Comparison of ENCODE assay signal across 1 cellular context in genomic region chr13:25301347-25302113, GRCh38.
TF ChIP-seq lines count a peak whose summit lies in the region.

Gene NUP58 (plus strand): TSS chr13:25301625. CDS start chr13:25301774, 149 bp downstream.

TF ChIP-seq in HepG2, 621 proteins besides CTCF, POLR2A, EP300 and RAD21 (continued from another document and continues in another):
- TF ChIP-seq KDM2A (CRISPR knock-in tag; IDR thresholded peaks at IDR 0.05; ENCODE audit: borderline replicate concordance, low read depth) (peak; percentile 84; the same call in 1 of the 2 replicates), ERF (CRISPR knock-in tag; IDR thresholded peaks at IDR 0.05) (peak; percentile 52; the same call in 1 of the 2 replicates), ZNF891 (CRISPR knock-in tag; IDR thresholded peaks at IDR 0.05) (no peak), GATAD1 (CRISPR knock-in tag; IDR thresholded peaks at IDR 0.05) (peak; percentile 93), CBX1 (IDR thresholded peaks at IDR 0.05; ENCODE audit: low read depth) (peak; percentile 41), ZNF451 (CRISPR knock-in tag; IDR thresholded peaks at IDR 0.05) (no peak), NFKBIZ (CRISPR knock-in tag; IDR thresholded peaks at IDR 0.05) (no peak), FOXO1 (CRISPR knock-in tag; IDR thresholded peaks at IDR 0.05) (peak; percentile 39), ZNF430 (CRISPR knock-in tag; IDR thresholded peaks at IDR 0.05) (no peak), RBM39 (IDR thresholded peaks at IDR 0.05; ENCODE audit: low read depth, low read length, poor library complexity, severe bottlenecking) (peak; percentile 72), ZNF720 (CRISPR knock-in tag; IDR thresholded peaks at IDR 0.05) (no peak), CREBL2 (CRISPR knock-in tag; IDR thresholded peaks at IDR 0.05; ENCODE audit: borderline replicate concordance) (no peak), ATF1 (CRISPR knock-in tag; IDR thresholded peaks at IDR 0.05) (no peak), NR3C1 (CRISPR knock-in tag; IDR thresholded peaks at IDR 0.05) (no peak), ZNF382 (CRISPR knock-in tag; IDR thresholded peaks at IDR 0.05; ENCODE audit: borderline replicate concordance) (no peak), HHEX (CRISPR knock-in tag; IDR thresholded peaks at IDR 0.05) (no peak), ZNF609 (CRISPR knock-in tag; IDR thresholded peaks at IDR 0.05; ENCODE audit: borderline replicate concordance) (peak; percentile 45), SRF (IDR thresholded peaks at IDR 0.05; ENCODE audit: low read depth, low read length) (no peak), BRD4 (CRISPR knock-in tag; IDR thresholded peaks at IDR 0.05) (no peak), POLR2G (IDR thresholded peaks at IDR 0.05; ENCODE audit: low read depth, low read length) (peak; percentile 91), HOXA3 (CRISPR knock-in tag; IDR thresholded peaks at IDR 0.05) (peak; percentile 93), ISL2 (CRISPR knock-in tag; IDR thresholded peaks at IDR 0.05) (0 out of 2 replicates have a peak, but pooled peaks have one; percentile 29), ETV6 (CRISPR knock-in tag; conservative IDR thresholded peaks at IDR 0.05) (no peak), ZNF709 (CRISPR knock-in tag; IDR thresholded peaks at IDR 0.05) (0 out of 2 replicates have a peak, but pooled peaks have one; percentile 64), CREM (IDR thresholded peaks at IDR 0.05) (peak; percentile 84), CREM (CRISPR knock-in tag; IDR thresholded peaks at IDR 0.05) (no peak), BHLHE40 (IDR thresholded peaks at IDR 0.05; ENCODE audit: low read length) (no peak), STAG1 (CRISPR knock-in tag; IDR thresholded peaks at IDR 0.05) (no peak), MED8 (CRISPR knock-in tag; IDR thresholded peaks at IDR 0.05; ENCODE audit: insufficient replicate concordance) (peak; percentile 51), GLI4 (CRISPR knock-in tag; IDR thresholded peaks at IDR 0.05; ENCODE audit: borderline replicate concordance) (no peak), ZNF30 (CRISPR knock-in tag; IDR thresholded peaks at IDR 0.05) (peak; percentile 38; the same call in 1 of the 2 replicates), ISX (CRISPR knock-in tag; conservative IDR thresholded peaks at IDR 0.05) (no peak), ZNF530 (CRISPR knock-in tag; IDR thresholded peaks at IDR 0.05; ENCODE audit: low read depth) (no peak), MIER2 (CRISPR knock-in tag; IDR thresholded peaks at IDR 0.05) (no peak), BORCS8-MEF2B (CRISPR knock-in tag; IDR thresholded peaks at IDR 0.05) (no peak), ZNF207 (IDR thresholded peaks at IDR 0.05; ENCODE audit: borderline replicate concordance) (no peak), UBTF (CRISPR knock-in tag; IDR thresholded peaks at IDR 0.05) (peak; percentile 80), PHF8 (CRISPR knock-in tag; IDR thresholded peaks at IDR 0.05) (peak; percentile 98), ARNT (IDR thresholded peaks at IDR 0.05) (no peak), MTERF4 (CRISPR knock-in tag; IDR thresholded peaks at IDR 0.05) (0 out of 2 replicates have a peak, but pooled peaks have one; percentile 45), PLRG1 (conservative IDR thresholded peaks at IDR 0.05) (no peak), BCL3 (CRISPR knock-in tag; IDR thresholded peaks at IDR 0.05) (no peak), IRF2 (CRISPR knock-in tag; IDR thresholded peaks at IDR 0.05) (peak; percentile 42; the same call in 1 of the 2 replicates), THAP11 (CRISPR knock-in tag; IDR thresholded peaks at IDR 0.05) (peak; percentile 92), TOPORS (CRISPR knock-in tag; IDR thresholded peaks at IDR 0.05) (0 out of 2 replicates have a peak, but pooled peaks have one; percentile 39), RBM22 (optimal IDR thresholded peaks at IDR 0.05; ENCODE audit: low read length) (no peak), RARA (CRISPR knock-in tag; IDR thresholded peaks at IDR 0.05) (no peak), SRSF4 (IDR thresholded peaks at IDR 0.05; ENCODE audit: low read depth, low read length, poor library complexity, severe bottlenecking) (no peak)
- TF ChIP-seq, protein P1, sequence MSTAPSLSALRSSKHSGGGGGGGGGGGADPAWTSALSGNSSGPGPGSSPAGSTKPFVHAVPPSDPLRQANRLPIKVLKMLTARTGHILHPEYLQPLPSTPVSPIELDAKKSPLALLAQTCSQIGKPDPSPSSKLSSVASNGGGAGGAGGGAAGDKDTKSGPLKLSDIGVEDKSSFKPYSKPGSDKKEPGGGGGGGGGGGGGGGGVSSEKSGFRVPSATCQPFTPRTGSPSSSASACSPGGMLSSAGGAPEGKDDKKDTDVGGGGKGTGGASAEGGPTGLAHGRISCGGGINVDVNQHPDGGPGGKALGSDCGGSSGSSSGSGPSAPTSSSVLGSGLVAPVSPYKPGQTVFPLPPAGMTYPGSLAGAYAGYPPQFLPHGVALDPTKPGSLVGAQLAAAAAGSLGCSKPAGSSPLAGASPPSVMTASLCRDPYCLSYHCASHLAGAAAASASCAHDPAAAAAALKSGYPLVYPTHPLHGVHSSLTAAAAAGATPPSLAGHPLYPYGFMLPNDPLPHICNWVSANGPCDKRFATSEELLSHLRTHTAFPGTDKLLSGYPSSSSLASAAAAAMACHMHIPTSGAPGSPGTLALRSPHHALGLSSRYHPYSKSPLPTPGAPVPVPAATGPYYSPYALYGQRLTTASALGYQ (CRISPR knock-in tag; IDR thresholded peaks at IDR 0.05), result no peak
- TF ChIP-seq, protein P2, sequence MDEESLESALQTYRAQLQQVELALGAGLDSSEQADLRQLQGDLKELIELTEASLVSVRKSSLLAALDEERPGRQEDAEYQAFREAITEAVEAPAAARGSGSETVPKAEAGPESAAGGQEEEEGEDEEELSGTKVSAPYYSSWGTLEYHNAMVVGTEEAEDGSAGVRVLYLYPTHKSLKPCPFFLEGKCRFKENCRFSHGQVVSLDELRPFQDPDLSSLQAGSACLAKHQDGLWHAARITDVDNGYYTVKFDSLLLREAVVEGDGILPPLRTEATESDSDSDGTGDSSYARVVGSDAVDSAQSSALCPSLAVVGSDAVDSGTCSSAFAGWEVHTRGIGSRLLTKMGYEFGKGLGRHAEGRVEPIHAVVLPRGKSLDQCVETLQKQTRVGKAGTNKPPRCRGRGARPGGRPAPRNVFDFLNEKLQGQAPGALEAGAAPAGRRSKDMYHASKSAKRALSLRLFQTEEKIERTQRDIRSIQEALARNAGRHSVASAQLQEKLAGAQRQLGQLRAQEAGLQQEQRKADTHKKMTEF (CRISPR knock-in tag; IDR thresholded peaks at IDR 0.05), result peak; percentile 72; the same call in 1 of the 2 replicates
- TF ChIP-seq, protein P3, sequence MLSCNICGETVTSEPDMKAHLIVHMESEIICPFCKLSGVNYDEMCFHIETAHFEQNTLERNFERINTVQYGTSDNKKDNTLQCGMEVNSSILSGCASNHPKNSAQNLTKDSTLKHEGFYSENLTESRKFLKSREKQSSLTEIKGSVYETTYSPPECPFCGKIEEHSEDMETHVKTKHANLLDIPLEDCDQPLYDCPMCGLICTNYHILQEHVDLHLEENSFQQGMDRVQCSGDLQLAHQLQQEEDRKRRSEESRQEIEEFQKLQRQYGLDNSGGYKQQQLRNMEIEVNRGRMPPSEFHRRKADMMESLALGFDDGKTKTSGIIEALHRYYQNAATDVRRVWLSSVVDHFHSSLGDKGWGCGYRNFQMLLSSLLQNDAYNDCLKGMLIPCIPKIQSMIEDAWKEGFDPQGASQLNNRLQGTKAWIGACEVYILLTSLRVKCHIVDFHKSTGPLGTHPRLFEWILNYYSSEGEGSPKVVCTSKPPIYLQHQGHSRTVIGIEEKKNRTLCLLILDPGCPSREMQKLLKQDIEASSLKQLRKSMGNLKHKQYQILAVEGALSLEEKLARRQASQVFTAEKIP (CRISPR knock-in tag; IDR thresholded peaks at IDR 0.05; ENCODE audit: borderline replicate concordance), result no peak
- TF ChIP-seq, protein P4, sequence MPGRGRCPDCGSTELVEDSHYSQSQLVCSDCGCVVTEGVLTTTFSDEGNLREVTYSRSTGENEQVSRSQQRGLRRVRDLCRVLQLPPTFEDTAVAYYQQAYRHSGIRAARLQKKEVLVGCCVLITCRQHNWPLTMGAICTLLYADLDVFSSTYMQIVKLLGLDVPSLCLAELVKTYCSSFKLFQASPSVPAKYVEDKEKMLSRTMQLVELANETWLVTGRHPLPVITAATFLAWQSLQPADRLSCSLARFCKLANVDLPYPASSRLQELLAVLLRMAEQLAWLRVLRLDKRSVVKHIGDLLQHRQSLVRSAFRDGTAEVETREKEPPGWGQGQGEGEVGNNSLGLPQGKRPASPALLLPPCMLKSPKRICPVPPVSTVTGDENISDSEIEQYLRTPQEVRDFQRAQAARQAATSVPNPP (CRISPR knock-in tag; IDR thresholded peaks at IDR 0.05), result no peak
- TF ChIP-seq, protein P5, sequence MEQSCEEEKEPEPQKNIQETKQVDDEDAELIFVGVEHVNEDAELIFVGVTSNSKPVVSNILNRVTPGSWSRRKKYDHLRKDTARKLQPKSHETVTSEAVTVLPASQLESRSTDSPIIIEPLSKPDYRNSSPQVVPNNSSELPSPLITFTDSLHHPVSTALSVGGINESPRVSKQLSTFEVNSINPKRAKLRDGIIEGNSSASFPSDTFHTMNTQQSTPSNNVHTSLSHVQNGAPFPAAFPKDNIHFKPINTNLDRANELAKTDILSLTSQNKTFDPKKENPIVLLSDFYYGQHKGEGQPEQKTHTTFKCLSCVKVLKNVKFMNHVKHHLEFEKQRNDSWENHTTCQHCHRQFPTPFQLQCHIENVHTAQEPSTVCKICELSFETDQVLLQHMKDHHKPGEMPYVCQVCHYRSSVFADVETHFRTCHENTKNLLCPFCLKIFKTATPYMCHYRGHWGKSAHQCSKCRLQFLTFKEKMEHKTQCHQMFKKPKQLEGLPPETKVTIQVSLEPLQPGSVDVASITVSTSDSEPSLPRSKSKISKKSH (CRISPR knock-in tag; IDR thresholded peaks at IDR 0.05; ENCODE audit: borderline replicate concordance), result peak; percentile 20; the same call in 1 of the 2 replicates
